Comparison of ENCODE assay signal across 9 cellular contexts in genomic region chr6:161393839-161394364, GRCh38.
DNase-seq lines count a peak whose midpoint lies in the region; ATAC-seq and TF ChIP-seq lines count a peak whose summit lies in the region.
"Had no signal": no experiment of that assay in that cellular context is flagged by ENCODE, and none has a peak within 500 bp of the region (broad histone marks: within the 10 kb centered on the region; RNA-seq: fewer than 3 reads in every experiment).

No MANE protein-coding gene starts in this region.

- no peak overlapping the region for H2AFZ ChIP-seq in OCI-LY1 (ENCODE audit: low read length)

- no peak overlapping the region for H3K27ac Mint-ChIP-seq in progenitor cell of endocrine pancreas

- no peaks in the 10 kb centered on the region for H3K36me3 ChIP-seq in GM06990 (ENCODE audit: control insufficient read depth, insufficient read depth, low read length)
- no peaks in the 10 kb centered on the region for H3K36me3 ChIP-seq in OCI-LY1 (ENCODE audit: insufficient read depth, low read length)
- H3K36me3 ChIP-seq: neutrophil had no signal

- H3F3A ChIP-seq in OCI-LY1 (ENCODE audit: insufficient read depth, low read length) = no peaks in the 10 kb centered on the region

- H3K27me3 ChIP-seq in GM06990 (replicated peaks; ENCODE audit: control insufficient read depth, insufficient read depth, low read length) (no peaks in the 10 kb centered on the region), OCI-LY1 (ENCODE audit: insufficient read depth, low read length) (no peaks in the 10 kb centered on the region)
- H3K27me3 ChIP-seq: neutrophil had no signal

- no peak overlapping the region for H3K4me2 ChIP-seq in OCI-LY1 (ENCODE audit: low read length)

- ATAC-seq in GM21825 (IDR thresholded peaks at IDR 0.05; ENCODE audit: unreplicated experiment) = peak; percentile 99

- TF ChIP-seq CTCF in GM06990 (IDR thresholded peaks at IDR 0.05; ENCODE audit: insufficient read depth, low read length, poor library complexity, severe bottlenecking) (peak; percentile 63), OCI-LY1 (IDR thresholded peaks at IDR 0.05; ENCODE audit: low read length) (peak; percentile 67), progenitor cell of endocrine pancreas (IDR thresholded peaks at IDR 0.05; ENCODE audit: unreplicated experiment) (peak; percentile 72)

- no peak overlapping the region for H3K27ac ChIP-seq in OCI-LY1 (ENCODE audit: low read depth, low read length, poor library complexity, severe bottlenecking)
- H3K27ac ChIP-seq: neutrophil had no signal

- peaks cover 4% of the 10 kb centered on the region for H3K9me3 Mint-ChIP-seq in progenitor cell of endocrine pancreas (ENCODE audit: low read depth)

- DNase-seq in GM06990 (ENCODE audit: extremely low read depth, insufficient read length) (peak; percentile 52), globus pallidus (ENCODE audit: low spot score) (peak; percentile 89), progenitor cell of endocrine pancreas (ENCODE audit: low spot score, unreplicated experiment) (no peak), ecto neural progenitor cell (ENCODE audit: low spot score) (no peak)
- peak; percentile 82 for DNase-seq in Jurkat, Clone E6-1 (ENCODE audit: low read depth, low spot score)
- DNase-seq in activated effector memory CD4-positive, alpha-beta T cell treated with anti-CD3 and anti-CD28 coated beads, Interleukin-2, amount 50 U/mL, for 16 hours = peak; percentile 68

- H3K36me3 Mint-ChIP-seq in progenitor cell of endocrine pancreas (ENCODE audit: insufficient read depth) = no peaks in the 10 kb centered on the region

- no peaks in the 10 kb centered on the region for H3K4me1 Mint-ChIP-seq in progenitor cell of endocrine pancreas (ENCODE audit: low read depth)

- H3K79me2 ChIP-seq in OCI-LY1 (ENCODE audit: insufficient read depth, low read length) = no peaks in the 10 kb centered on the region

- H3K4me3 Mint-ChIP-seq in progenitor cell of endocrine pancreas (ENCODE audit: low read depth) = no peak overlapping the region

- H4K20me1 ChIP-seq in OCI-LY1 (ENCODE audit: insufficient read depth, low read length) = no peaks in the 10 kb centered on the region

- no peaks in the 10 kb centered on the region for H3K4me1 ChIP-seq in OCI-LY1 (ENCODE audit: insufficient read depth, low read length, severe bottlenecking)

- no peak overlapping the region for H3K9ac ChIP-seq in OCI-LY1 (ENCODE audit: low read length)

- H3K9me3 ChIP-seq in OCI-LY1 (ENCODE audit: low read length) = no peaks in the 10 kb centered on the region
- H3K9me3 ChIP-seq: neutrophil had no signal

- H3K4me3 ChIP-seq in GM06990 (replicated peaks; ENCODE audit: low read depth, low read length) (no peak overlapping the region), OCI-LY1 (ENCODE audit: low read depth, low read length, poor library complexity, severe bottlenecking) (no peak overlapping the region)
- no peak overlapping the region for H3K4me3 ChIP-seq in Jurkat, Clone E6-1 (ENCODE audit: low read length)

- no peaks in the 10 kb centered on the region for H3K9me2 ChIP-seq in OCI-LY1 (ENCODE audit: low read depth, low read length)

- peaks cover 38% of the 10 kb centered on the region for H3K27me3 Mint-ChIP-seq in progenitor cell of endocrine pancreas

Comparison
In these comparisons a context has a peak if more than half of its experiments do, and no peak if none do; other contexts are left out.
1. DNase-seq: peak in GM06990 (single experiment), Jurkat, Clone E6-1 (single experiment), activated effector memory CD4-positive, alpha-beta T cell treated with anti-CD3 and anti-CD28 coated beads, Interleukin-2, amount 50 U/mL, for 16 hours (single experiment) and globus pallidus (single experiment); none in progenitor cell of endocrine pancreas (single experiment) and ecto neural progenitor cell (single experiment).
2. Peak in every context shown above with its lines, with median percentiles within 50 percentile points of each other: CTCF ChIP-seq.